7 cellular contexts compared by ENCODE assay signal in genomic region chr4:33150139-33150538, GRCh38.
"Had no signal": no experiment of that assay in that cellular context is flagged by ENCODE, and none has a peak within 500 bp of the region (broad histone marks: within the 10 kb centered on the region; RNA-seq: fewer than 3 reads in every experiment).

No MANE protein-coding gene starts in this region.

- H3K36me3 ChIP-seq: HAP-1 had no signal

- H3K4me3 Mint-ChIP-seq: HFFc6 had no signal

- H3K9me3 ChIP-seq: HAP-1 had no signal

- ATAC-seq: HCT116, K562 had no signal

- DNase-seq: GOT3, H7, HFFc6, IMR-90 had no signal

- H3K27ac Mint-ChIP-seq: HFFc6 had no signal

- H3K4me3 ChIP-seq: HAP-1, K562 had no signal
